Comparison of ENCODE assay signal across 1 cellular context in genomic region chr2:137287934-137288639, GRCh38.
TF ChIP-seq lines count a peak whose summit lies in the region.

No MANE protein-coding gene starts in this region.

TF ChIP-seq in GM12878, 131 proteins besides CTCF, POLR2A, EP300 and RAD21 (continued from another document):
- TF ChIP-seq IKZF2 (IDR thresholded peaks at IDR 0.05) = peak; percentile 77 to 81
